ENCODE assay signal across 1 cellular context in the genomic region with DNA sequence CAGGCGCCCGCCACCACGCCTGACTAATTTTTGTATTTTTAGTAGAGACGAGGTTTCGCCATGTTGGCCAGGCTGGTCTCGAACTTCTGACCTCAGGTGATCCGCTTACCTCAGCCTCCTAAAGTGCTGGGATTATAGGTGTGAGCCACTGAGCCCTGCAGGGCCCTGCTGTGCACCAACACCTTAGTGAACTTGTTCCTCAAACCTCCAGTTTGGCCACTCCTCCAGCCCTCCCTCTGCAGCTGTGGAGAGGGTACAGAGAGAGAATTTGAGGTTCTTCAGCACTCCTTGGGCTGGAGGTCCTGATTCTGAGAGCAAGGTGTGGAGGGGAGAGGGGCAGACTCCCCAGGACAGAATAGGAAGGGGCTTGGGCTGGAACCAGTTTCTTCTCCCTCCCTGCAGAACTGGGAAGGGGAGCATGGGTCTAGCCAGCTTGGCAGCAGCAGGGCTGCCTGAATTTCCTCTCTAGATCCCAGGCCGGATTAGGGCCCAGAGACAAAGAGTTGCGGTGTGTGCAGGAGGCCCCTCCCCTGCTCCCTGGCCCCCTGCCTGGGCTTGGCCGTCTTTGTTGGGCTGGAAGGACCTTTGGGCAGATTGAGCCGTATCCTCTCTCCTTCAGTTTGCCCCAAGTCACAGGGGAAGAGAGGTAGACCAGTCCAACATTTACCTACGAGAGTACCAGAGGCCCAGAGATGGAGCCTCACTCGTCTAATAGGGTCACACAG.
TF ChIP-seq lines count a peak whose summit lies in the region.

No MANE protein-coding gene starts in this region.

TF ChIP-seq in K562, 482 proteins besides CTCF, POLR2A, EP300 and RAD21:
- TF ChIP-seq GTF2F1 (IDR thresholded peaks at IDR 0.05; ENCODE audit: low read depth, low read length) (no peak), IRF2 (CRISPR knock-in tag; IDR thresholded peaks at IDR 0.05) (no peak), ZNF436 (CRISPR knock-in tag; IDR thresholded peaks at IDR 0.05) (no peak), ZFP30 (CRISPR knock-in tag; IDR thresholded peaks at IDR 0.05; ENCODE audit: borderline replicate concordance) (no peak), CREBBP (IDR thresholded peaks at IDR 0.05; ENCODE audit: low read depth, low read length) (no peak), ZNF23 (CRISPR knock-in tag; IDR thresholded peaks at IDR 0.05) (no peak), BMI1 (IDR thresholded peaks at IDR 0.05; ENCODE audit: low read length) (no peak), ZNF140 (CRISPR knock-in tag; IDR thresholded peaks at IDR 0.05) (no peak), SP1 (CRISPR knock-in tag; IDR thresholded peaks at IDR 0.05) (no peak)
